In the genomic region with DNA sequence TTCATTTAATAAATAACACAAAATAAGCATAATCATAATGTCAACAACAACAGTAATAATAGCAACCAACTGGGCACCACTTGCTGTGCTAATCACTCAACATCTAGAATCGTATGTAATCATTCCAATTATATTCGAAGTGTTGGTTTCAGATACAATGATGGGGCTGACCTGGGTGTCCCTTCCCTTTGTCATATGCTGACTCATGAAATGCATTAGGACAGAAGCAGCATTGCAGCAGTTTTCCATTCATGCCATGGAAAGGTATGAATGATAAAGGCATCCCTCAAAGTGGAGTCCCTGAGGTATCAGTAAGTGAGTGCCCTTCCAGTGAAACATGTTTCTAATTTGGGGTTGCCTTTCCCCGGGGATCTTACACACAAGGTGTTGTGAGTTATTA, we compare ENCODE assay signal across 21 cellular contexts. TPM values are rescaled to one million over a fixed set of nuclear protein-coding genes. Genes with fewer than 3 reads are reported as not detected.
"Had no signal": no experiment of that assay in that cellular context is flagged by ENCODE, and none has a peak within 500 bp of the region (broad histone marks: within the 10 kb centered on the region; RNA-seq: fewer than 3 reads in every experiment).

No MANE protein-coding gene starts in this region.

- H3K27ac Mint-ChIP-seq: activated CD4-positive, alpha-beta memory T cell treated with anti-CD3 and anti-CD28 coated beads, Interleukin-2, amount 10 ng/mL, durations not matched to agents 7 days and 5 days; activated naive CD4-positive, alpha-beta T cell treated with anti-CD3 and anti-CD28 coated beads, Interleukin-2, amount 10 ng/mL, durations not matched to agents 7 days and 5 days; effector memory CD8-positive, alpha-beta T cell; nephron; stimulated activated memory B cell treated with anti-CD40 and anti-IgM and Interleukin-4, amounts not matched to agents 10 μg/mL and 1 μg/mL and 100 μg/mL, for 72 hours had no signal

- H3K4me1 ChIP-seq: colonic mucosa, parathyroid adenoma, tibial nerve had no signal

- H3K36me3 ChIP-seq: colonic mucosa, esophagus muscularis mucosa, stomach, suprapubic skin, tibial nerve had no signal

- H3K27me3 Mint-ChIP-seq: activated naive CD4-positive, alpha-beta T cell treated with anti-CD3 and anti-CD28 coated beads, Interleukin-2, amount 10 ng/mL, durations not matched to agents 7 days and 5 days; effector memory CD8-positive, alpha-beta T cell had no signal

- H3K79me2 ChIP-seq: parathyroid adenoma had no signal

- H2AFZ ChIP-seq: parathyroid adenoma had no signal

- H3K36me3 Mint-ChIP-seq: activated naive CD4-positive, alpha-beta T cell treated with anti-CD3 and anti-CD28 coated beads, Interleukin-2, amount 10 ng/mL, durations not matched to agents 7 days and 5 days; stimulated activated memory B cell treated with anti-CD40 and anti-IgM and Interleukin-4, amounts not matched to agents 10 μg/mL and 1 μg/mL and 100 μg/mL, for 72 hours had no signal

- H3K27me3 ChIP-seq: colonic mucosa, esophagus muscularis mucosa, suprapubic skin, tibial nerve had no signal

- H3K9me3 Mint-ChIP-seq: activated CD4-positive, alpha-beta memory T cell treated with anti-CD3 and anti-CD28 coated beads, Interleukin-2, amount 10 ng/mL, durations not matched to agents 7 days and 5 days; activated naive CD4-positive, alpha-beta T cell treated with anti-CD3 and anti-CD28 coated beads, Interleukin-2, amount 10 ng/mL, durations not matched to agents 7 days and 5 days; effector memory CD8-positive, alpha-beta T cell; nephron; stimulated activated memory B cell treated with anti-CD40 and anti-IgM and Interleukin-4, amounts not matched to agents 10 μg/mL and 1 μg/mL and 100 μg/mL, for 72 hours had no signal

- H3K9me3 ChIP-seq: colonic mucosa, esophagus muscularis mucosa, stomach, suprapubic skin, tibial nerve had no signal

- H3K27ac ChIP-seq: colonic mucosa, dorsolateral prefrontal cortex, esophagus muscularis mucosa, parathyroid adenoma, stomach, suprapubic skin, tibial nerve had no signal

- DNase-seq: activated CD4-positive, alpha-beta memory T cell treated with anti-CD3 and anti-CD28 coated beads, Interleukin-2, amount 10 ng/mL, durations not matched to agents 7 days and 5 days; activated CD4-positive, alpha-beta T cell treated with anti-CD3 and anti-CD28 coated beads for 48 hours; activated effector memory CD4-positive, alpha-beta T cell treated with anti-CD3 and anti-CD28 coated beads, Interleukin-2, amount 50 U/mL, for 16 hours; activated naive CD4-positive, alpha-beta T cell treated with anti-CD3 and anti-CD28 coated beads, Interleukin-2, amount 10 ng/mL, durations not matched to agents 7 days and 5 days; amygdala; colonic mucosa; dorsolateral prefrontal cortex; effector memory CD8-positive, alpha-beta T cell; head of caudate nucleus; islet precursor cell; left cardiac atrium; small intestine; stimulated activated CD4-positive, alpha-beta T cell treated with anti-CD3 and anti-CD28 coated beads, Interleukin-2, amount 100 ng/mL, for 24 hours; stomach had no signal

- H3K4me3 Mint-ChIP-seq: activated CD4-positive, alpha-beta memory T cell treated with anti-CD3 and anti-CD28 coated beads, Interleukin-2, amount 10 ng/mL, durations not matched to agents 7 days and 5 days; activated naive CD4-positive, alpha-beta T cell treated with anti-CD3 and anti-CD28 coated beads, Interleukin-2, amount 10 ng/mL, durations not matched to agents 7 days and 5 days had no signal

- H3K4me1 Mint-ChIP-seq: nephron had no signal

RNA-seq across cellular contexts. Expression of gene ANO3, which starts 46.3 kb away (rescaled TPM):
- total RNA-seq: activated CD4-positive, alpha-beta memory T cell treated with anti-CD3 and anti-CD28 coated beads, Interleukin-2, amount 10 ng/mL, durations not matched to agents 7 days and 5 days; endothelial cell of umbilical vein had no signal
- polyA plus RNA-seq: endothelial cell of umbilical vein, stomach had no signal
